In genomic region chr14:60514378-60515243, GRCh38 we compare ENCODE assay signal across 8 cellular contexts. TPM values are rescaled to one million over a fixed set of nuclear protein-coding genes. Genes with fewer than 3 reads are reported as not detected.
A peak's percentile ranks its signal among the peaks of the same experiment; 100 is the strongest.
DNase-seq lines count a peak whose midpoint lies in the region; ATAC-seq and TF ChIP-seq lines count a peak whose summit lies in the region.

No MANE protein-coding gene starts in this region.

- H3K9me3 ChIP-seq in MM.1S (replicated peaks; ENCODE audit: insufficient read depth, low read length), result no peaks in the 10 kb centered on the region
- no peaks in the 10 kb centered on the region for H3K9me3 ChIP-seq in hepatocyte (ENCODE audit: low read depth)

- H3K27ac Mint-ChIP-seq in activated B cell treated with CpG ODN at 0.5 μM for 24 hours, result no peak overlapping the region
- H3K27ac Mint-ChIP-seq in stimulated activated naive B cell treated with anti-CD40 and anti-IgM and Interleukin-4, amounts not matched to agents 10 μg/mL and 1 μg/mL and 100 μg/mL, for 72 hours, result peak overlapping the region; percentile 56

- H3K4me2 ChIP-seq in MM.1S (ENCODE audit: low read depth, low read length) (peak overlapping the region; percentile 49), hepatocyte (peak overlapping the region; percentile 99)

- no peaks in the 10 kb centered on the region for H3F3A ChIP-seq in MM.1S (ENCODE audit: insufficient read depth, low read length)

- no peaks in the 10 kb centered on the region for H3K36me3 ChIP-seq in MM.1S (replicated peaks; ENCODE audit: insufficient read depth, low read length)
- no peaks in the 10 kb centered on the region for H3K36me3 ChIP-seq in hepatocyte (replicated peaks; ENCODE audit: insufficient read depth, low read depth)

- ATAC-seq in activated B cell treated with CpG ODN at 0.5 μM for 24 hours (ENCODE audit: low read depth) (no peak), GM18867 (IDR thresholded peaks at IDR 0.05; ENCODE audit: unreplicated experiment) (no peak)
- no peak for ATAC-seq in stimulated activated naive B cell treated with anti-CD40 and anti-IgM and Interleukin-4, amounts not matched to agents 10 μg/mL and 1 μg/mL and 100 μg/mL, for 72 hours (replicated peaks)

- CTCF ChIA-PET in activated B cell treated with CpG ODN at 0.5 μM for 24 hours (lab: Charles Lee), result no interaction called here

- H3K36me3 Mint-ChIP-seq in activated B cell treated with CpG ODN at 0.5 μM for 24 hours (ENCODE audit: low read depth), result no peaks in the 10 kb centered on the region
- peaks cover 0 to 4% of the 10 kb centered on the region in 2 donors for H3K36me3 Mint-ChIP-seq in stimulated activated naive B cell treated with anti-CD40 and anti-IgM and Interleukin-4, amounts not matched to agents 10 μg/mL and 1 μg/mL and 100 μg/mL, for 72 hours

- H3K27ac ChIP-seq in MM.1S (ENCODE audit: low read length) (no peak overlapping the region), hepatocyte (no peak overlapping the region)

- H3K4me1 Mint-ChIP-seq in activated B cell treated with CpG ODN at 0.5 μM for 24 hours, result peaks cover 19% of the 10 kb centered on the region
- H3K4me1 Mint-ChIP-seq in stimulated activated naive B cell treated with anti-CD40 and anti-IgM and Interleukin-4, amounts not matched to agents 10 μg/mL and 1 μg/mL and 100 μg/mL, for 72 hours, result peaks cover 13 to 32% of the 10 kb centered on the region in 2 donors

- H2AFZ ChIP-seq in MM.1S (ENCODE audit: low read length) (peak overlapping the region; percentile 77), hepatocyte (peak overlapping the region; percentile 94)

- peak; percentile 58 for DNase-seq in activated CD8-positive, alpha-beta memory T cell treated with anti-CD3 and anti-CD28 coated beads for 24 hours
- DNase-seq in activated CD8-positive, alpha-beta memory T cell treated with anti-CD3 and anti-CD28 coated beads, Interleukin-2, amount 50 U/mL, for 4 hours, result no peak
- DNase-seq in MM.1S (no peak), activated B cell treated with CpG ODN at 0.5 μM for 24 hours (no peak), hepatocyte (ENCODE audit: low spot score) (peak; percentile 57), amniotic stem cell (lab: John Stamatoyannopoulos, UW) (no peak)
- no peak for DNase-seq in stimulated activated naive B cell treated with anti-CD40 and anti-IgM and Interleukin-4, amounts not matched to agents 10 μg/mL and 1 μg/mL and 100 μg/mL, for 72 hours

- no peaks in the 10 kb centered on the region for H3K79me2 ChIP-seq in MM.1S (ENCODE audit: low read length)
- H3K79me2 ChIP-seq in hepatocyte, result no peaks in the 10 kb centered on the region

- H3K9me3 Mint-ChIP-seq in activated B cell treated with CpG ODN at 0.5 μM for 24 hours, result no peaks in the 10 kb centered on the region
- peaks cover 0 to 2% of the 10 kb centered on the region in 2 donors for H3K9me3 Mint-ChIP-seq in stimulated activated naive B cell treated with anti-CD40 and anti-IgM and Interleukin-4, amounts not matched to agents 10 μg/mL and 1 μg/mL and 100 μg/mL, for 72 hours

- H3K27me3 Mint-ChIP-seq in activated B cell treated with CpG ODN at 0.5 μM for 24 hours, result peaks cover 61% of the 10 kb centered on the region
- peaks cover 47 to 70% of the 10 kb centered on the region in 2 donors for H3K27me3 Mint-ChIP-seq in stimulated activated naive B cell treated with anti-CD40 and anti-IgM and Interleukin-4, amounts not matched to agents 10 μg/mL and 1 μg/mL and 100 μg/mL, for 72 hours

- peak overlapping the region; percentile 11 for H3K4me3 Mint-ChIP-seq in activated B cell treated with CpG ODN at 0.5 μM for 24 hours
- peak overlapping the region; percentile 62 to 64 for H3K4me3 Mint-ChIP-seq in stimulated activated naive B cell treated with anti-CD40 and anti-IgM and Interleukin-4, amounts not matched to agents 10 μg/mL and 1 μg/mL and 100 μg/mL, for 72 hours

- intact Hi-C loops in activated B cell treated with CpG ODN at 0.5 μM for 24 hours (cut with micrococcal nuclease), result loop anchor here (2.0 kb wide), 1 partner anchor 134 kb away; the partner anchor contains the start of gene SIX1

- POLR2A ChIA-PET in activated B cell treated with CpG ODN at 0.5 μM for 24 hours (lab: Charles Lee), result no interaction called here

- H3K27me3 ChIP-seq in MM.1S (replicated peaks; ENCODE audit: insufficient read depth, low read length), result no peaks in the 10 kb centered on the region
- peaks cover 100% of the 10 kb centered on the region for H3K27me3 ChIP-seq in hepatocyte

- H3K4me3 ChIP-seq in MM.1S (ENCODE audit: low read length) (peak overlapping the region; percentile 62), hepatocyte (peak overlapping the region; percentile 64)

- no peak overlapping the region for H3K9ac ChIP-seq in MM.1S (ENCODE audit: low read length)

- TF ChIP-seq CTCF in MM.1S (IDR thresholded peaks at IDR 0.05; ENCODE audit: low read length) (peak; percentile 25), activated B cell treated with CpG ODN at 0.5 μM for 24 hours (IDR thresholded peaks at IDR 0.05) (no peak), hepatocyte (IDR thresholded peaks at IDR 0.05; ENCODE audit: poor library complexity) (peak; percentile 32)

- H4K20me1 ChIP-seq in MM.1S (ENCODE audit: insufficient read depth, low read length) (no peaks in the 10 kb centered on the region), hepatocyte (ENCODE audit: insufficient read depth, poor library complexity, severe bottlenecking) (peaks cover 4% of the 10 kb centered on the region)

- no peaks in the 10 kb centered on the region for H3K4me1 ChIP-seq in MM.1S (ENCODE audit: low read length)
- H3K4me1 ChIP-seq in hepatocyte (ENCODE audit: insufficient read depth), result peaks cover 7% of the 10 kb centered on the region

- H3K9me2 ChIP-seq in MM.1S (replicated peaks; ENCODE audit: insufficient read depth, low read length) (no peaks in the 10 kb centered on the region), hepatocyte (replicated peaks; ENCODE audit: insufficient read depth) (no peaks in the 10 kb centered on the region)

- 4% methylated on average over 34 of the region's 70 CpGs for WGBS in hepatocyte (ENCODE audit: low lambda C conversion rate, missing lambda C conversion rate)

RNA-seq across cellular contexts. Expression of gene SIX6, which starts 5.7 kb away (rescaled TPM):
- not detected in 2 replicates for total RNA-seq in activated B cell treated with CpG ODN at 0.5 μM for 24 hours
- total RNA-seq in hepatocyte, result not detected in 2 replicates
- not detected in 2 replicates for polyA plus RNA-seq in hepatocyte

RNA-seq across cellular contexts. Expression of gene C14orf39, which starts 28.7 kb away (rescaled TPM):
- total RNA-seq in activated B cell treated with CpG ODN at 0.5 μM for 24 hours, result not detected in 2 replicates
- 0.28 and 0.37 TPM in 2 replicates for total RNA-seq in hepatocyte
- polyA plus RNA-seq in hepatocyte, result 0.45 TPM in 1 of 2 replicates, not detected in the other

Comparison
In these comparisons a context has a peak if more than half of its experiments do, and no peak if none do; other contexts are left out.
1. DNase-seq: peak in activated CD8-positive, alpha-beta memory T cell treated with anti-CD3 and anti-CD28 coated beads for 24 hours (single experiment) and hepatocyte (single experiment); none in activated CD8-positive, alpha-beta memory T cell treated with anti-CD3 and anti-CD28 coated beads, Interleukin-2, amount 50 U/mL, for 4 hours (single experiment), MM.1S (single experiment), activated B cell treated with CpG ODN at 0.5 μM for 24 hours (single experiment), stimulated activated naive B cell treated with anti-CD40 and anti-IgM and Interleukin-4, amounts not matched to agents 10 μg/mL and 1 μg/mL and 100 μg/mL, for 72 hours (single experiment) and amniotic stem cell (single experiment).